ENCODE assay signal across 12 cellular contexts in genomic region chr20:39853664-39854063, GRCh38.
A peak's percentile ranks its signal among the peaks of the same experiment; 100 is the strongest.
DNase-seq lines count a peak whose midpoint lies in the region; ATAC-seq and TF ChIP-seq lines count a peak whose summit lies in the region.
"Had no signal": no experiment of that assay in that cellular context is flagged by ENCODE, and none has a peak within 500 bp of the region (broad histone marks: within the 10 kb centered on the region; RNA-seq: fewer than 3 reads in every experiment).

No MANE protein-coding gene starts in this region.

- H3K27ac ChIP-seq in esophagus muscularis mucosa (replicated peaks in 1 of 4), result no peak overlapping the region
- H3K27ac ChIP-seq: BLaER1 treated with 17β-estradiol and CSF1 and Interleukin-3, amounts not matched to agents 10 nM and 100 nM had no signal

- peaks cover 3% of the 10 kb centered on the region for H3K4me1 Mint-ChIP-seq in glutamatergic neuron (ENCODE audit: low read depth, unreplicated experiment)
- peaks cover 20% of the 10 kb centered on the region for H3K4me1 Mint-ChIP-seq in stimulated activated memory B cell treated with anti-CD40 and anti-IgM and Interleukin-4, amounts not matched to agents 10 μg/mL and 1 μg/mL and 100 μg/mL, for 72 hours
- peaks cover 38% of the 10 kb centered on the region for H3K4me1 Mint-ChIP-seq in chondrocyte (ENCODE audit: low read depth)
- H3K4me1 Mint-ChIP-seq: activated naive CD4-positive, alpha-beta T cell treated with anti-CD3 and anti-CD28 coated beads, Interleukin-2, amount 50 U/mL, for 24 hours had no signal

- WGBS in esophagus muscularis mucosa, result 80% methylated on average over 1 of the region's 1 CpG

- no peak for ATAC-seq in stimulated activated memory B cell treated with anti-CD40 and anti-IgM and Interleukin-4, amounts not matched to agents 10 μg/mL and 1 μg/mL and 100 μg/mL, for 72 hours

- H3K9me3 ChIP-seq in esophagus muscularis mucosa (no peaks in the 10 kb centered on the region), HAP-1 (no peaks in the 10 kb centered on the region)
- H3K9me3 ChIP-seq: BLaER1 treated with 17β-estradiol and CSF1 and Interleukin-3, amounts not matched to agents 10 nM and 100 nM had no signal

- H3K4me1 ChIP-seq in esophagus muscularis mucosa, result peaks cover 16 to 30% (median 28%) of the 10 kb centered on the region in 4 donors
- H3K4me1 ChIP-seq in HAP-1, result no peaks in the 10 kb centered on the region

- intact Hi-C loops in esophagus muscularis mucosa (cut with DNase I), result no loop called here

- in situ Hi-C loops in HAP-1 (cut with MboI; ENCODE audit: low sequenced_read_pairs), result no loop called here

- H3K27me3 ChIP-seq in esophagus muscularis mucosa, result no peaks in the 10 kb centered on the region
- no peaks in the 10 kb centered on the region for H3K27me3 ChIP-seq in HAP-1 (ENCODE audit: low read depth)
- H3K27me3 ChIP-seq: BLaER1 treated with 17β-estradiol and CSF1 and Interleukin-3, amounts not matched to agents 10 nM and 100 nM had no signal

- H3K36me3 Mint-ChIP-seq in glutamatergic neuron (ENCODE audit: unreplicated experiment) (no peaks in the 10 kb centered on the region), chondrocyte (ENCODE audit: low read depth) (no peaks in the 10 kb centered on the region)
- no peaks in the 10 kb centered on the region for H3K36me3 Mint-ChIP-seq in stimulated activated memory B cell treated with anti-CD40 and anti-IgM and Interleukin-4, amounts not matched to agents 10 μg/mL and 1 μg/mL and 100 μg/mL, for 72 hours
- H3K36me3 Mint-ChIP-seq: activated naive CD4-positive, alpha-beta T cell treated with anti-CD3 and anti-CD28 coated beads, Interleukin-2, amount 50 U/mL, for 24 hours had no signal

- no peak overlapping the region for H3K4me3 ChIP-seq in esophagus muscularis mucosa
- no peak overlapping the region for H3K4me3 ChIP-seq in HAP-1
- H3K4me3 ChIP-seq: BLaER1 treated with 17β-estradiol and CSF1 and Interleukin-3, amounts not matched to agents 10 nM and 100 nM had no signal

- TF ChIP-seq POLR2A in esophagus muscularis mucosa (IDR thresholded peaks at IDR 0.05; ENCODE audit: low read depth), result no peak

- H3K9me3 Mint-ChIP-seq in glutamatergic neuron (ENCODE audit: unreplicated experiment) (no peaks in the 10 kb centered on the region), chondrocyte (ENCODE audit: low read depth) (no peaks in the 10 kb centered on the region)
- H3K9me3 Mint-ChIP-seq in stimulated activated memory B cell treated with anti-CD40 and anti-IgM and Interleukin-4, amounts not matched to agents 10 μg/mL and 1 μg/mL and 100 μg/mL, for 72 hours, result no peaks in the 10 kb centered on the region

- no peaks in the 10 kb centered on the region for H3K36me3 ChIP-seq in esophagus muscularis mucosa
- no peaks in the 10 kb centered on the region for H3K36me3 ChIP-seq in HAP-1 (replicated peaks)
- H3K36me3 ChIP-seq: BLaER1 treated with 17β-estradiol and CSF1 and Interleukin-3, amounts not matched to agents 10 nM and 100 nM had no signal

- no peak for TF ChIP-seq EP300 in esophagus muscularis mucosa (IDR thresholded peaks at IDR 0.05)

- TF ChIP-seq CTCF in GM20000 (IDR thresholded peaks at IDR 0.05; ENCODE audit: extremely low read depth, missing control alignments), result no peak
- TF ChIP-seq CTCF in glutamatergic neuron (IDR thresholded peaks at IDR 0.05; ENCODE audit: partially characterized antibody, unreplicated experiment), result no peak
- no peak for TF ChIP-seq CTCF in esophagus muscularis mucosa (IDR thresholded peaks at IDR 0.05)
- no peak for TF ChIP-seq CTCF in chondrocyte (IDR thresholded peaks at IDR 0.05)

- H3K4me3 Mint-ChIP-seq in glutamatergic neuron (ENCODE audit: unreplicated experiment), result no peak overlapping the region
- no peak overlapping the region for H3K4me3 Mint-ChIP-seq in stimulated activated memory B cell treated with anti-CD40 and anti-IgM and Interleukin-4, amounts not matched to agents 10 μg/mL and 1 μg/mL and 100 μg/mL, for 72 hours
- H3K4me3 Mint-ChIP-seq in chondrocyte (ENCODE audit: unreplicated experiment), result no peak overlapping the region
- H3K4me3 Mint-ChIP-seq: activated naive CD4-positive, alpha-beta T cell treated with anti-CD3 and anti-CD28 coated beads, Interleukin-2, amount 50 U/mL, for 24 hours had no signal

- H3K27me3 Mint-ChIP-seq in glutamatergic neuron (ENCODE audit: unreplicated experiment), result no peaks in the 10 kb centered on the region
- H3K27me3 Mint-ChIP-seq in stimulated activated memory B cell treated with anti-CD40 and anti-IgM and Interleukin-4, amounts not matched to agents 10 μg/mL and 1 μg/mL and 100 μg/mL, for 72 hours, result peaks cover 5% of the 10 kb centered on the region
- H3K27me3 Mint-ChIP-seq in chondrocyte (ENCODE audit: low read depth), result peaks cover 2% of the 10 kb centered on the region

- DNase-seq in AG08395 (ENCODE audit: low spot score) (peak; percentile 85), GM20000 (ENCODE audit: low spot score) (peak; percentile 18), NCI-H69 (lab: John Stamatoyannopoulos, UW) (peak; percentile 80), glutamatergic neuron (peak; percentile 29), esophagus muscularis mucosa (ENCODE audit: extremely low spot score) (no peak), HAP-1 (ENCODE audit: low spot score in 2 of 2) (no peak), chondrocyte (ENCODE audit: low spot score) (no peak)
- DNase-seq: NCI-H510A treated with DMSO at 0.1 percent for 48 hours, occipital lobe had no signal

- H3K27ac Mint-ChIP-seq in glutamatergic neuron (ENCODE audit: unreplicated experiment) (no peak overlapping the region), chondrocyte (ENCODE audit: unreplicated experiment) (no peak overlapping the region)
- no peak overlapping the region for H3K27ac Mint-ChIP-seq in stimulated activated memory B cell treated with anti-CD40 and anti-IgM and Interleukin-4, amounts not matched to agents 10 μg/mL and 1 μg/mL and 100 μg/mL, for 72 hours
- H3K27ac Mint-ChIP-seq: activated naive CD4-positive, alpha-beta T cell treated with anti-CD3 and anti-CD28 coated beads, Interleukin-2, amount 50 U/mL, for 24 hours had no signal

Comparison
In these comparisons a context has a peak if more than half of its experiments do, and no peak if none do; other contexts are left out.
1. DNase-seq: peak in AG08395 (single experiment), GM20000 (single experiment), NCI-H69 (single experiment) and glutamatergic neuron (single experiment); none in esophagus muscularis mucosa (single experiment), HAP-1 (0 of 2) and chondrocyte (single experiment).